1 cellular context compared by ENCODE assay signal in genomic region chr11:70402685-70403084, GRCh38.
TF ChIP-seq lines count a peak whose summit lies in the region.

No MANE protein-coding gene starts in this region.

TF ChIP-seq in GM23338, 12 proteins besides CTCF, POLR2A, EP300 and RAD21 (continued from another document):
- TF ChIP-seq ZNF462 (CRISPR knock-in tag; IDR thresholded peaks at IDR 0.05), result no peak
- TF ChIP-seq ZNF331 (CRISPR knock-in tag; IDR thresholded peaks at IDR 0.05; ENCODE audit: low read depth), result no peak
- no peak for TF ChIP-seq EZH2 (IDR thresholded peaks at IDR 0.05; ENCODE audit: low read depth, unreplicated experiment)
- TF ChIP-seq STAT1 (IDR thresholded peaks at IDR 0.05; ENCODE audit: unreplicated experiment), result no peak
- no peak for TF ChIP-seq EZH2phosphoT487 (IDR thresholded peaks at IDR 0.05; ENCODE audit: unreplicated experiment)
- no peak for TF ChIP-seq NANOG (IDR thresholded peaks at IDR 0.05; ENCODE audit: borderline replicate concordance)
- TF ChIP-seq REST (IDR thresholded peaks at IDR 0.05; ENCODE audit: unreplicated experiment), result no peak
- no peak for TF ChIP-seq ZNF114 (CRISPR knock-in tag; IDR thresholded peaks at IDR 0.05)
- TF ChIP-seq POLR2AphosphoS5 (IDR thresholded peaks at IDR 0.05; ENCODE audit: low read depth), result no peak
- no peak for TF ChIP-seq JUNB (IDR thresholded peaks at IDR 0.05; ENCODE audit: unreplicated experiment)
